In the genomic region with DNA sequence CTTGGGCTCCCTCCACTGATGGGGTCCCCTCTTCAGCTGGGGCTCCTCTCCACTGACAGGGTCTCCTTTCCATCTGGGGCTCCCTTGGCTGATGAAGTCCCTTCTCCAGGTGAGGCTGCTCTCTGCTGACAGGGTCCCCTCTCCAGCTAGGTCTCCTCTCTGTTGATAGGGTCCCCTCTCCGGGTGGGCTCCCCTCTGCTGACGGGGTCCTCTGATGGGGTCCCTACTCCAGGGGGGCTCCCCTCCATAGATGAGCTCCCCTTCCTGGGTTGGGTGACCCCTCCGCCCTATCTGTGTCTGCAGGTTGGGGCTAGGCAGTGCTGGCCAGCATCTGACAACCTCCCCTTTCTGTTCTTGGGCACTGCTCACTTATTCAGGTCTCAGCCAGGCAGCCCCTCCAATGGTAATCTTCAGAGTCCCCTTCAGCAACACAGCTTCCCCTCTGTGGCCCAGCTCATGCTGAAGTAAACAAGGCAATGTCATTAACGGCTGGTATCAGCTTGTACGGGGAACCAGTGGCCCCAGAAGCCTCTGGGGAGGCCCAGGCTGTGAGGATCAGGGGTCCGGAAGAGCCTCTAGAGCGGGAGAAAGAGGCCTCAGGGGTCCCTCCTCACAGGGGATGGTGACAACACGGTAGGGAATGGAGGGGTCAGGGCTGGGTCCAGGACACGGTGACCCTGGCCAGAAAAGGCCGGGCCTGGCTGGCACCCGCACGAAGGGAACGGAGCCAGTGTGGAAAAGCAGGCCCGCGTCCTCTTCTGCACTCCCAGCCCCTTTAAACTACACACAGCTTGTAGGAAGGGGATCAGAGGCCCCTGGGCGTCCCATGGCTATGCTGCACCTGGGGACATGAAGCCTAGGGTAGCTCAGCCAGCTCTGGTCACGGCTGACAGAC, we compare ENCODE assay signal across 12 cellular contexts.
"Had no signal": no experiment of that assay in that cellular context is flagged by ENCODE, and none has a peak within 500 bp of the region (broad histone marks: within the 10 kb centered on the region; RNA-seq: fewer than 3 reads in every experiment).

No MANE protein-coding gene starts in this region.

- H3K9ac ChIP-seq: SK-N-SH had no signal

- H3K36me3 ChIP-seq: stomach, thoracic aorta had no signal

- H3K4me2 ChIP-seq: SK-N-SH, smooth muscle cell had no signal

- DNase-seq: activated CD4-positive, CD25-positive, alpha-beta regulatory T cell treated with anti-CD3 and anti-CD28 coated beads, Interleukin-2, amount 50 U/mL, for 72 hours; activated naive CD4-positive, alpha-beta T cell; activated naive CD8-positive, alpha-beta T cell treated with anti-CD3 and anti-CD28 coated beads, Interleukin-2, amount 10 ng/mL, durations not matched to agents 7 days and 5 days; kidney glomerular epithelial cell; mammary epithelial cell; naive thymus-derived CD8-positive, alpha-beta T cell; SK-N-SH; stomach; T-cell; T1000 had no signal

- H3K4me3 ChIP-seq: smooth muscle cell, stomach, thoracic aorta had no signal

- H3K27me3 ChIP-seq: stomach had no signal

- H3K9me3 ChIP-seq: SK-N-SH, stomach, thoracic aorta had no signal

- ATAC-seq: naive thymus-derived CD8-positive, alpha-beta T cell; T-cell had no signal

- H3K27ac ChIP-seq: stomach, thoracic aorta had no signal
